1 cellular context compared by ENCODE assay signal in the genomic region with DNA sequence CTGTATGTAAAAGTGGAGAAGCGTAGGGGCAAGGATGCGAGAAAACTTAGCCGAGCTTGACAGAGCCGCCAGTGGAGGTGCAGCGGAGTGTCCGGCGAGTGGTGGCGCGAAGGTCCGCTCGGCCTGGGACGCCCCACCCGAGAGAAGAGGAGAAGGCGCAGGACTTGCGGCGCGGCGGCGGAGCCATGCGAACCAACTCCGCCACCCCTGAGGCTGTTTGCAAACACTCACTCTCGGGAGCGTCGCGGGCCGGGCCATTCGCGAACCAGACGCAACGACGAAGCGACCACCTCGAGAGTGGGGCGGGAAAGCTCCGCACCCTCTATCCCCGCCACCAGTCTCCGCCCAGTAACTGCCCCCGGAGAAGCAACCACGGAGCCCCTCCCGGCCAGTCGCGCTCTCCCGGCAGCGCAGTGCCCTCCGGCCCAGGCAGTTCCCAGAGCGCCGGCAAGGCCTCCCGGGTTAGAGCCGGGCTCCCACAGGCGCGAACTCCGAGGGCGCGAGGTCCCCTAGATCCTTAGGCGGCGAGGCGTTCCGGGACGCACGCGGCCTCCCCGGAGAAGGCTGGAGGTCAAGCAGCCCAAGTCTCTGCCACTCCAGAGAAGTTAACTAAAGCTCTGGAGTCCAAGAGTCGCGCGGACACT.
TF ChIP-seq lines count a peak whose summit lies in the region.

No MANE protein-coding gene starts in this region.

TF ChIP-seq in HEK293, 187 proteins besides CTCF, POLR2A, EP300 and RAD21 (continued from another document and continues in another):
- TF ChIP-seq ZNF302 (tag by site-specific recombination; IDR thresholded peaks at IDR 0.05; ENCODE audit: low read depth) (no peak), ZNF10 (tag by site-specific recombination; IDR thresholded peaks at IDR 0.05) (no peak), MYNN (tag by site-specific recombination; IDR thresholded peaks at IDR 0.05; ENCODE audit: borderline replicate concordance) (no peak), ZEB2 (tag by site-specific recombination; IDR thresholded peaks at IDR 0.05) (no peak; the same call in 1 of the 2 replicates), ZNF394 (tag by site-specific recombination; IDR thresholded peaks at IDR 0.05; ENCODE audit: borderline replicate concordance) (peak; percentile 83; the same call in 1 of the 2 replicates), ZNF146 (tag by site-specific recombination; IDR thresholded peaks at IDR 0.05) (no peak), ZNF561 (tag by site-specific recombination; IDR thresholded peaks at IDR 0.05; ENCODE audit: borderline replicate concordance) (0 out of 2 replicates have a peak, but pooled peaks have one; percentile 29), ZSCAN30 (tag by site-specific recombination; IDR thresholded peaks at IDR 0.05) (no peak), ZNF707 (tag by site-specific recombination; IDR thresholded peaks at IDR 0.05) (no peak), ZNF2 (tag by site-specific recombination; IDR thresholded peaks at IDR 0.05) (peak; percentile 39; the same call in 1 of the 2 replicates), IKZF3 (tag by site-specific recombination; IDR thresholded peaks at IDR 0.05) (no peak), ZNF175 (tag by site-specific recombination; IDR thresholded peaks at IDR 0.05) (no peak), ZNF112 (tag by site-specific recombination; IDR thresholded peaks at IDR 0.05) (no peak), ZNF76 (tag by site-specific recombination; IDR thresholded peaks at IDR 0.05; ENCODE audit: borderline replicate concordance, low read depth) (0 out of 2 replicates have a peak, but pooled peaks have one; percentile 19), SETDB1 (IDR thresholded peaks at IDR 0.05; ENCODE audit: insufficient read length, low read length) (no peak), PRDM1 (tag by site-specific recombination; IDR thresholded peaks at IDR 0.05) (no peak), ZBTB48 (tag by site-specific recombination; IDR thresholded peaks at IDR 0.05) (peak; percentile 43), SALL2 (tag by site-specific recombination; IDR thresholded peaks at IDR 0.05; ENCODE audit: borderline replicate concordance) (no peak), ZNF558 (tag by site-specific recombination; IDR thresholded peaks at IDR 0.05) (no peak), SP2 (tag by site-specific recombination; IDR thresholded peaks at IDR 0.05) (peak; percentile 48), FEZF1 (tag by site-specific recombination; IDR thresholded peaks at IDR 0.05) (no peak), KLF8 (tag by site-specific recombination; IDR thresholded peaks at IDR 0.05) (peak; percentile 39; the same call in 1 of the 2 replicates), SP3 (tag by site-specific recombination; IDR thresholded peaks at IDR 0.05) (peak; percentile 50; the same call in 1 of the 2 replicates), ZBTB20 (tag by site-specific recombination; IDR thresholded peaks at IDR 0.05) (peak; percentile 71), ZNF529 (tag by site-specific recombination; IDR thresholded peaks at IDR 0.05; ENCODE audit: insufficient replicate concordance) (no peak), ZNF610 (tag by site-specific recombination; IDR thresholded peaks at IDR 0.05; ENCODE audit: borderline replicate concordance) (0 out of 2 replicates have a peak, but pooled peaks have one; percentile 42), ZNF571 (tag by site-specific recombination; IDR thresholded peaks at IDR 0.05) (no peak), ZNF248 (tag by site-specific recombination; IDR thresholded peaks at IDR 0.05) (no peak), ZBTB8A (tag by site-specific recombination; IDR thresholded peaks at IDR 0.05) (peak; percentile 76), ZNF133 (tag by site-specific recombination; IDR thresholded peaks at IDR 0.05) (no peak), KLF1 (tag by site-specific recombination; IDR thresholded peaks at IDR 0.05) (no peak), SP7 (tag by site-specific recombination; IDR thresholded peaks at IDR 0.05) (no peak), SCRT2 (tag by site-specific recombination; IDR thresholded peaks at IDR 0.05) (no peak), ZNF548 (tag by site-specific recombination; IDR thresholded peaks at IDR 0.05) (no peak), ZFP69B (tag by site-specific recombination; IDR thresholded peaks at IDR 0.05) (no peak), ZNF341 (tag by site-specific recombination; IDR thresholded peaks at IDR 0.05; ENCODE audit: low read depth) (peak; percentile 39; the same call in 1 of the 2 replicates), ZNF335 (tag by site-specific recombination; conservative IDR thresholded peaks at IDR 0.05) (peak; percentile 70), OVOL3 (tag by site-specific recombination; IDR thresholded peaks at IDR 0.05) (no peak), ZNF366 (tag by site-specific recombination; conservative IDR thresholded peaks at IDR 0.05) (peak; percentile 27; the same call in 1 of the 2 replicates), ZNF114 (tag by site-specific recombination; IDR thresholded peaks at IDR 0.05) (no peak), ZNF658 (tag by site-specific recombination; IDR thresholded peaks at IDR 0.05) (no peak)
- TF ChIP-seq, protein P1, sequence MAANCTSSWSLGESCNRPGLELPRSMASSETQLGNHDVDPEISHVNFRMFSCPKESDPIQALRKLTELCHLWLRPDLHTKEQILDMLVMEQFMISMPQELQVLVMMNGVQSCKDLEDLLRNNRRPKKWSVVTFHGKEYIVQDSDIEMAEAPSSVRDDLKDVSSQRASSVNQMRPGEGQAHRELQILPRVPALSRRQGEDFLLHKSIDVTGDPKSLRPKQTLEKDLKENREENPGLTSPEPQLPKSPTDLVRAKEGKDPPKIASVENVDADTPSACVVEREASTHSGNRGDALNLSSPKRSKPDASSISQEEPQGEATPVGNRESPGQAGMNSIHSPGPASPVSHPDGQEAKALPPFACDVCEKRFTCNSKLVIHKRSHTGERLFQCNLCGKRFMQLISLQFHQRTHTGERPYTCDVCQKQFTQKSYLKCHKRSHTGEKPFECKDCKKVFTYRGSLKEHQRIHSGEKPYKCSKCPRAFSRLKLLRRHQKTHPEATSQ (tag by site-specific recombination; IDR thresholded peaks at IDR 0.05): no peak
- TF ChIP-seq, protein P2, sequence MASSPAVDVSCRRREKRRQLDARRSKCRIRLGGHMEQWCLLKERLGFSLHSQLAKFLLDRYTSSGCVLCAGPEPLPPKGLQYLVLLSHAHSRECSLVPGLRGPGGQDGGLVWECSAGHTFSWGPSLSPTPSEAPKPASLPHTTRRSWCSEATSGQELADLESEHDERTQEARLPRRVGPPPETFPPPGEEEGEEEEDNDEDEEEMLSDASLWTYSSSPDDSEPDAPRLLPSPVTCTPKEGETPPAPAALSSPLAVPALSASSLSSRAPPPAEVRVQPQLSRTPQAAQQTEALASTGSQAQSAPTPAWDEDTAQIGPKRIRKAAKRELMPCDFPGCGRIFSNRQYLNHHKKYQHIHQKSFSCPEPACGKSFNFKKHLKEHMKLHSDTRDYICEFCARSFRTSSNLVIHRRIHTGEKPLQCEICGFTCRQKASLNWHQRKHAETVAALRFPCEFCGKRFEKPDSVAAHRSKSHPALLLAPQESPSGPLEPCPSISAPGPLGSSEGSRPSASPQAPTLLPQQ (tag by site-specific recombination; IDR thresholded peaks at IDR 0.05): no peak
- TF ChIP-seq, protein P3, sequence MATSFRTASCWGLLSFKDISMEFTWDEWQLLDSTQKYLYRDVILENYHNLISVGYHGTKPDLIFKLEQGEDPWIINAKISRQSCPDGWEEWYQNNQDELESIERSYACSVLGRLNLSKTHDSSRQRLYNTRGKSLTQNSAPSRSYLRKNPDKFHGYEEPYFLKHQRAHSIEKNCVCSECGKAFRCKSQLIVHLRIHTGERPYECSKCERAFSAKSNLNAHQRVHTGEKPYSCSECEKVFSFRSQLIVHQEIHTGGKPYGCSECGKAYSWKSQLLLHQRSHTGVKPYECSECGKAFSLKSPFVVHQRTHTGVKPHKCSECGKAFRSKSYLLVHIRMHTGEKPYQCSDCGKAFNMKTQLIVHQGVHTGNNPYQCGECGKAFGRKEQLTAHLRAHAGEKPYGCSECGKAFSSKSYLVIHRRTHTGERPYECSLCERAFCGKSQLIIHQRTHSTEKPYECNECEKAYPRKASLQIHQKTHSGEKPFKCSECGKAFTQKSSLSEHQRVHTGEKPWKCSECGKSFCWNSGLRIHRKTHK (tag by site-specific recombination; IDR thresholded peaks at IDR 0.05): no peak
- TF ChIP-seq, protein P4, sequence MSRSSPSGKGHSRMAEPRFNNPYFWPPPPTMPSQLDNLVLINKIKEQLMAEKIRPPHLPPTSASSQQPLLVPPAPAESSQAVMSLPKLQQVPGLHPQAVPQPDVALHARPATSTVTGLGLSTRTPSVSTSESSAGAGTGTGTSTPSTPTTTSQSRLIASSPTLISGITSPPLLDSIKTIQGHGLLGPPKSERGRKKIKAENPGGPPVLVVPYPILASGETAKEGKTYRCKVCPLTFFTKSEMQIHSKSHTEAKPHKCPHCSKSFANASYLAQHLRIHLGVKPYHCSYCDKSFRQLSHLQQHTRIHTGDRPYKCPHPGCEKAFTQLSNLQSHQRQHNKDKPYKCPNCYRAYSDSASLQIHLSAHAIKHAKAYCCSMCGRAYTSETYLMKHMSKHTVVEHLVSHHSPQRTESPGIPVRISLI (tag by site-specific recombination; IDR thresholded peaks at IDR 0.05): no peak
- TF ChIP-seq, protein P5, sequence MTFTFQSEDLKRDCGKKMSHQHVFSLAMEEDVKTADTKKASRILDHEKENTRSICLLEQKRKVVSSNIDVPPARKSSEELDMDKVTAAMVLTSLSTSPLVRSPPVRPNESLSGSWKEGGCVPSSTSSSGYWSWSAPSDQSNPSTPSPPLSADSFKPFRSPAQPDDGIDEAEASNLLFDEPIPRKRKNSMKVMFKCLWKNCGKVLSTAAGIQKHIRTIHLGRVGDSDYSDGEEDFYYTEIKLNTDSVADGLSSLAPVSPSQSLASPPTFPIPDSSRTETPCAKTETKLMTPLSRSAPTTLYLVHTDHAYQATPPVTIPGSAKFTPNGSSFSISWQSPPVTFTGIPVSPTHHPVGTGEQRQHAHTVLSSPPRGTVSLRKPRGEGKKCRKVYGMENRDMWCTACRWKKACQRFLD (tag by site-specific recombination; IDR thresholded peaks at IDR 0.05): no peak
- TF ChIP-seq, protein P6, sequence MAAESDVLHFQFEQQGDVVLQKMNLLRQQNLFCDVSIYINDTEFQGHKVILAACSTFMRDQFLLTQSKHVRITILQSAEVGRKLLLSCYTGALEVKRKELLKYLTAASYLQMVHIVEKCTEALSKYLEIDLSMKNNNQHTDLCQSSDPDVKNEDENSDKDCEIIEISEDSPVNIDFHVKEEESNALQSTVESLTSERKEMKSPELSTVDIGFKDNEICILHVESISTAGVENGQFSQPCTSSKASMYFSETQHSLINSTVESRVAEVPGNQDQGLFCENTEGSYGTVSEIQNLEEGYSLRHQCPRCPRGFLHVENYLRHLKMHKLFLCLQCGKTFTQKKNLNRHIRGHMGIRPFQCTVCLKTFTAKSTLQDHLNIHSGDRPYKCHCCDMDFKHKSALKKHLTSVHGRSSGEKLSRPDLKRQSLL (tag by site-specific recombination; IDR thresholded peaks at IDR 0.05): no peak
- TF ChIP-seq, protein P7, sequence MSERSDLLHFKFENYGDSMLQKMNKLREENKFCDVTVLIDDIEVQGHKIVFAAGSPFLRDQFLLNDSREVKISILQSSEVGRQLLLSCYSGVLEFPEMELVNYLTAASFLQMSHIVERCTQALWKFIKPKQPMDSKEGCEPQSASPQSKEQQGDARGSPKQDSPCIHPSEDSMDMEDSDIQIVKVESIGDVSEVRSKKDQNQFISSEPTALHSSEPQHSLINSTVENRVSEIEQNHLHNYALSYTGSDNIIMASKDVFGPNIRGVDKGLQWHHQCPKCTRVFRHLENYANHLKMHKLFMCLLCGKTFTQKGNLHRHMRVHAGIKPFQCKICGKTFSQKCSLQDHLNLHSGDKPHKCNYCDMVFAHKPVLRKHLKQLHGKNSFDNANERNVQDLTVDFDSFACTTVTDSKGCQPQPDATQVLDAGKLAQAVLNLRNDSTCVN (tag by site-specific recombination; optimal IDR thresholded peaks at IDR 0.05): peak; percentile 77
- TF ChIP-seq, protein P8, sequence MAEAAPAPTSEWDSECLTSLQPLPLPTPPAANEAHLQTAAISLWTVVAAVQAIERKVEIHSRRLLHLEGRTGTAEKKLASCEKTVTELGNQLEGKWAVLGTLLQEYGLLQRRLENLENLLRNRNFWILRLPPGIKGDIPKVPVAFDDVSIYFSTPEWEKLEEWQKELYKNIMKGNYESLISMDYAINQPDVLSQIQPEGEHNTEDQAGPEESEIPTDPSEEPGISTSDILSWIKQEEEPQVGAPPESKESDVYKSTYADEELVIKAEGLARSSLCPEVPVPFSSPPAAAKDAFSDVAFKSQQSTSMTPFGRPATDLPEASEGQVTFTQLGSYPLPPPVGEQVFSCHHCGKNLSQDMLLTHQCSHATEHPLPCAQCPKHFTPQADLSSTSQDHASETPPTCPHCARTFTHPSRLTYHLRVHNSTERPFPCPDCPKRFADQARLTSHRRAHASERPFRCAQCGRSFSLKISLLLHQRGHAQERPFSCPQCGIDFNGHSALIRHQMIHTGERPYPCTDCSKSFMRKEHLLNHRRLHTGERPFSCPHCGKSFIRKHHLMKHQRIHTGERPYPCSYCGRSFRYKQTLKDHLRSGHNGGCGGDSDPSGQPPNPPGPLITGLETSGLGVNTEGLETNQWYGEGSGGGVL (tag by site-specific recombination; IDR thresholded peaks at IDR 0.05): peak; percentile 9; the same call in 1 of the 2 replicates
- TF ChIP-seq, protein P9, sequence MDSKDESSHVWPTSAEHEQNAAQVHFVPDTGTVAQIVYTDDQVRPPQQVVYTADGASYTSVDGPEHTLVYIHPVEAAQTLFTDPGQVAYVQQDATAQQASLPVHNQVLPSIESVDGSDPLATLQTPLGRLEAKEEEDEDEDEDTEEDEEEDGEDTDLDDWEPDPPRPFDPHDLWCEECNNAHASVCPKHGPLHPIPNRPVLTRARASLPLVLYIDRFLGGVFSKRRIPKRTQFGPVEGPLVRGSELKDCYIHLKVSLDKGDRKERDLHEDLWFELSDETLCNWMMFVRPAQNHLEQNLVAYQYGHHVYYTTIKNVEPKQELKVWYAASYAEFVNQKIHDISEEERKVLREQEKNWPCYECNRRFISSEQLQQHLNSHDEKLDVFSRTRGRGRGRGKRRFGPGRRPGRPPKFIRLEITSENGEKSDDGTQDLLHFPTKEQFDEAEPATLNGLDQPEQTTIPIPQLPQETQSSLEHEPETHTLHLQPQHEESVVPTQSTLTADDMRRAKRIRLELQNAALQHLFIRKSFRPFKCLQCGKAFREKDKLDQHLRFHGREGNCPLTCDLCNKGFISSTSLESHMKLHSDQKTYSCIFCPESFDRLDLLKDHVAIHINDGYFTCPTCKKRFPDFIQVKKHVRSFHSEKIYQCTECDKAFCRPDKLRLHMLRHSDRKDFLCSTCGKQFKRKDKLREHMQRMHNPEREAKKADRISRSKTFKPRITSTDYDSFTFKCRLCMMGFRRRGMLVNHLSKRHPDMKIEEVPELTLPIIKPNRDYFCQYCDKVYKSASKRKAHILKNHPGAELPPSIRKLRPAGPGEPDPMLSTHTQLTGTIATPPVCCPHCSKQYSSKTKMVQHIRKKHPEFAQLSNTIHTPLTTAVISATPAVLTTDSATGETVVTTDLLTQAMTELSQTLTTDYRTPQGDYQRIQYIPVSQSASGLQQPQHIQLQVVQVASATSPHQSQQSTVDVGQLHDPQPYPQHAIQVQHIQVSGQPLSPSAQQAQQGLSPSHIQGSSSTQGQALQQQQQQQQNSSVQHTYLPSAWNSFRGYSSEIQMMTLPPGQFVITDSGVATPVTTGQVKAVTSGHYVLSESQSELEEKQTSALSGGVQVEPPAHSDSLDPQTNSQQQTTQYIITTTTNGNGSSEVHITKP (tag by site-specific recombination; IDR thresholded peaks at IDR 0.05): 0 out of 2 replicates have a peak, but pooled peaks have one; percentile 53
